1 cellular context compared by ENCODE assay signal in the genomic region with DNA sequence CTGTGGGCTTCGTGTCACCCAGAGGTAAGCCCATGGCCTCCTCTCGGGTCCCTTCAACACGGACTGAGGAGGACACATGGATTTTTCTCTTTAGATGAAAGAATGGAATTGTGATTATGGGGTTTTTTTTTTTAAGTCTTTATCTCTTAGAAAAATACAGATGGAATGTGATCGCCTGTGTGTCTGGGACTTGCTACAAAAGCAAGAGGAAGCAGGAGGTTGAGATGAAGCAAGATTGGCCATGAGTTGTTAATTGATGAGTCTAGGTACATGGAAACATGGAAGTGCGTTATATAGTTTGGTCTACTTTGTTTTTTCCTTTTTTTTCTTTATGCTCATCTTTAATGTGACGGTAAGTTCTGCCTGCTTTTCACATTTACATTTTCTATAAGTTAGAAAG.
TF ChIP-seq lines count a peak whose summit lies in the region.

No MANE protein-coding gene starts in this region.

TF ChIP-seq in IMR-90, 13 proteins besides CTCF, POLR2A, EP300 and RAD21:
- TF ChIP-seq CHD1 (IDR thresholded peaks at IDR 0.05; ENCODE audit: low read depth, low read length) (no peak), FOS (IDR thresholded peaks at IDR 0.05; ENCODE audit: low read depth, low read length) (no peak), MAFK (IDR thresholded peaks at IDR 0.05; ENCODE audit: low read depth, low read length) (no peak), NFE2L2 (IDR thresholded peaks at IDR 0.05; ENCODE audit: low read depth, low read length) (no peak), BHLHE40 (IDR thresholded peaks at IDR 0.05; ENCODE audit: low read depth, low read length) (no peak)
- TF ChIP-seq, protein P1, sequence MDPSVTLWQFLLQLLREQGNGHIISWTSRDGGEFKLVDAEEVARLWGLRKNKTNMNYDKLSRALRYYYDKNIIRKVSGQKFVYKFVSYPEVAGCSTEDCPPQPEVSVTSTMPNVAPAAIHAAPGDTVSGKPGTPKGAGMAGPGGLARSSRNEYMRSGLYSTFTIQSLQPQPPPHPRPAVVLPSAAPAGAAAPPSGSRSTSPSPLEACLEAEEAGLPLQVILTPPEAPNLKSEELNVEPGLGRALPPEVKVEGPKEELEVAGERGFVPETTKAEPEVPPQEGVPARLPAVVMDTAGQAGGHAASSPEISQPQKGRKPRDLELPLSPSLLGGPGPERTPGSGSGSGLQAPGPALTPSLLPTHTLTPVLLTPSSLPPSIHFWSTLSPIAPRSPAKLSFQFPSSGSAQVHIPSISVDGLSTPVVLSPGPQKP (IDR thresholded peaks at IDR 0.05; ENCODE audit: borderline replicate concordance, low read depth, low read length) = no peak
